Comparison of ENCODE assay signal across 12 cellular contexts in the genomic region with DNA sequence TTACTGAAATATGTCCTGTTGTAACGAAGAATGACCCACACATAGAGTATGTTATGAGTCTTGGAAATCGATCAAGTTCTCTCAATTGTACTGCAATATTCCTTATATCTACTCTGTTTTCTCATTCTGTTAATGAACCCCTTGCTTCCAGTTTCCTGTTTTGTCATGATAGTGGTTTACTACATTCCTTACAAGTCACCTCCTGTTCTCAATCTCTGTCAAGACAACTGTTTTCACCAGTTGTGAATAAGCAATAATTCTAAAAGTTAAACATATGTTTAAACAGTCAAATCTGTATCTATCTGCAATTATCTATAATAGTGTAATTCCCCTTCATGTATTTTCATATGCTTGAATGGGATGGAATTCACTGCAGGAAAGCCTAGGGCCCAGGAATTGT.
"Had no signal": no experiment of that assay in that cellular context is flagged by ENCODE, and none has a peak within 500 bp of the region (broad histone marks: within the 10 kb centered on the region; RNA-seq: fewer than 3 reads in every experiment).

No MANE protein-coding gene starts in this region.

- H3K27me3 ChIP-seq: esophagus muscularis mucosa, stomach had no signal

- H3K27ac ChIP-seq: esophagus muscularis mucosa, stomach, thoracic aorta had no signal

- H3K36me3 ChIP-seq: esophagus muscularis mucosa, stomach, thoracic aorta had no signal

- H3K4me3 ChIP-seq: esophagus muscularis mucosa, stomach, thoracic aorta had no signal

- DNase-seq: activated CD4-positive, alpha-beta T cell treated with anti-CD3 and anti-CD28 coated beads for 1 hour; activated CD4-positive, alpha-beta T cell treated with anti-CD3 and anti-CD28 coated beads, Interleukin-2, amount 50 U/mL, for 48 hours; activated gamma-delta T cell treated with Interleukin-2 at 50 U/mL for 16 hours; activated T-cell treated with anti-CD3 and anti-CD28 coated beads, Interleukin-2, amount 50 U/mL, for 48 hours; endodermal cell; hippocampal formation; retina; stimulated activated CD4-positive, alpha-beta T cell treated with anti-CD3 and anti-CD28 coated beads, Interleukin-4, amount 100 ng/mL, for 4 hours; stomach; SW 1271 had no signal

- H3K9me3 ChIP-seq: esophagus muscularis mucosa, stomach, thoracic aorta had no signal
